Comparison of ENCODE assay signal across 8 cellular contexts in the genomic region with DNA sequence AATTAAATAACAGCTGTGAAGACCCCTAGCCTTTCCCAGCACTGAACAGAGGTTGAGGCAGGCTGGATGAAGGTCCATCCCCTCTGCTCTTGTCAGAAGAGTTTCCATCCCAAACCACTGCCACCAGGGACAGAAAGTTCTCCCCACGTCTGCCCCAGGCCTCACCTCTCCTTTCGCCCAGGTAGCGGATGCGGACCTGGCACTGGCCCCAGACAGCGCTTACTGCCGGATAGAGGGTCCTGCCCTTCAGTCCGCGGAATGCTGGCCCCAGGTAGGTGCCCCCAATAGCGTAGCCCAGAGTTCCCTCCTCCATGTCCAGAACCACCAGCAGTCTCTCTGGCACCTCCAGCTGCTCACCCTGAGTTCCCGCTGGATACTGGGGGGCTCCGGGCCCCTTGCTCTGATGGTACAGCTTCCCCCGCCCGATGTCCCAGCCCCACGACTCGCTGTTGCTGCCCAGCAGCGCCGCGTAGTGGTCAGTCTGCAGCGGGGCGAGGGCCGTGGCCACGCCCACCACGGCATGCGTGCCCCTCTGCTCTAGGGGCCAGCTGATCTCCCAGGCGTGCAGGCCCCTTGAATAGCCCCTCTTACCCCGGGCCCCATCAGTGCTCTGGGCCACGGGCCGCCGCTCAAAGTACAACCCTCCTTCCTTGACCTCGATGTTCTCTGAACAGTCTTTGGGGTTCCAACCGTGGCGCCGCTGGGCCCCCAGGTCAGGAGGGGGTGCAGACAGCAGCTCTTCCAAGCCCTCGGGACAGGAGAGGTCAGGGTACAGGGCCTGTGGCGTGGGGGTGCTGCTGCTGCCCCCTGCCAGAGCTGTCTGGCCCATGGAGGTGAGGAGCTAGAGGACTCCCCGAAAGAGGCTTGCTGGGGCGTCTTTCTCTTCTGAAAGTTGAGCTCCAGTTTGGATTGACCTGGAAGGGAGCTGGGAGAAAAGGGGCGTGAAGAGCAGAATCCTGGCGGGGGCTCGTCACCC. TPM values are rescaled to one million over a fixed set of nuclear protein-coding genes. Genes with fewer than 3 reads are reported as not detected.
DNase-seq lines count a peak whose midpoint lies in the region; ATAC-seq and TF ChIP-seq lines count a peak whose summit lies in the region.

No MANE protein-coding gene starts in this region.

- no peak for TF ChIP-seq POLR2A in sigmoid colon (IDR thresholded peaks at IDR 0.05)

- peak overlapping the region; percentile 80 to 94 (median 84) for H3K27ac Mint-ChIP-seq in CD14-positive monocyte

- no peaks in the 10 kb centered on the region for H3K9me3 ChIP-seq in iPS DF 6.9 (ENCODE audit: control insufficient read depth, insufficient read depth, low read length)
- no peaks in the 10 kb centered on the region for H3K9me3 ChIP-seq in sigmoid colon

- ATAC-seq in GM19397 (IDR thresholded peaks at IDR 0.05; ENCODE audit: unreplicated experiment) (peak; percentile 31), GM21576 (IDR thresholded peaks at IDR 0.05; ENCODE audit: unreplicated experiment) (no peak)

- H3K36me3 ChIP-seq in iPS DF 6.9 (ENCODE audit: control insufficient read depth, insufficient read depth, low read length) (peaks cover 20% of the 10 kb centered on the region), sigmoid colon (peaks cover 6 to 28% (median 19%) of the 10 kb centered on the region in 4 donors)

- H3K27ac ChIP-seq in iPS DF 6.9 (ENCODE audit: low read length), result no peak overlapping the region
- peak overlapping the region; percentile 84 to 90 (median 88) for H3K27ac ChIP-seq in sigmoid colon

- H3K4me1 Mint-ChIP-seq in CD14-positive monocyte, result peaks cover 60% of the 10 kb centered on the region

- H3K4me1 ChIP-seq in iPS DF 6.9 (ENCODE audit: control insufficient read depth, insufficient read depth, low read length) (peaks cover 4% of the 10 kb centered on the region), sigmoid colon (peaks cover 0 to 57% (median 43%) of the 10 kb centered on the region in 4 donors)

- peaks cover 33 to 47% of the 10 kb centered on the region in 2 donors for H3K36me3 Mint-ChIP-seq in CD14-positive monocyte

- H3K27me3 Mint-ChIP-seq in CD14-positive monocyte (ENCODE audit: low read depth in 3 of 3), result peaks cover 0 to 3% (median 0%) of the 10 kb centered on the region in 3 donors

- in situ Hi-C loops in astrocyte of the spinal cord (cut with HindIII; ENCODE audit: low sequenced_read_pairs), result no loop called here

- no peak for TF ChIP-seq EP300 in sigmoid colon (IDR thresholded peaks at IDR 0.05)

- intact Hi-C loops in CD14-positive monocyte (cut with micrococcal nuclease) (loop anchor here (1.0 to 5.0 kb wide), 6 partner anchors 18 to 90 kb away; partner anchors contain the start of genes C12orf57 (in 1 of the 2), LRRC23 (in 1 of the 2) and RNU7-1 (in 1 of the 2)), sigmoid colon (cut with DNase I) (loop anchor here (1.0 to 5.0 kb wide), 3 partner anchors 19 to 65 kb away; no protein-coding TSS in a partner anchor)

- DNase-seq in CD14-positive monocyte (ENCODE audit: low spot score) (peak; percentile 70), MV-4-11 (lab: John Stamatoyannopoulos, UW) (peak; percentile 60), T1000 (lab: John Stamatoyannopoulos, UW) (peak; percentile 46), astrocyte of the spinal cord (ENCODE audit: low read depth, low spot score) (peak; percentile 72), iPS DF 6.9 (ENCODE audit: low read depth, low spot score) (no peak), sigmoid colon (peak; percentile 91)

- TF ChIP-seq CTCF in CD14-positive monocyte (IDR thresholded peaks at IDR 0.05) (peak; percentile 94), astrocyte of the spinal cord (IDR thresholded peaks at IDR 0.05; ENCODE audit: low read depth, low read length) (peak; percentile 99), sigmoid colon (IDR thresholded peaks at IDR 0.05) (peak; percentile 82 to 96 (median 84))

- no CpG with 5 or more reads among the region's 40 CpGs for WGBS in iPS DF 6.9 (ENCODE audit: insufficient coverage, insufficient read length)
- WGBS in sigmoid colon, 2 donors, result 2% methylated on average over 40 of the region's 40 CpGs

- H3K4me3 ChIP-seq in astrocyte of the spinal cord (ENCODE audit: low read depth, low read length), result peak overlapping the region; percentile 63
- H3K4me3 ChIP-seq in iPS DF 6.9 (ENCODE audit: low read length), result peak overlapping the region; percentile 90; the same call in 1 of the 2 replicates
- peak overlapping the region; percentile 62 to 85 (median 74) for H3K4me3 ChIP-seq in sigmoid colon

- no peaks in the 10 kb centered on the region for H3K9me3 Mint-ChIP-seq in CD14-positive monocyte

- peak overlapping the region; percentile 87 to 92 for H3K4me3 Mint-ChIP-seq in CD14-positive monocyte

- H3K27me3 ChIP-seq in iPS DF 6.9 (ENCODE audit: control insufficient read depth, insufficient read depth, low read length), result no peaks in the 10 kb centered on the region
- H3K27me3 ChIP-seq in sigmoid colon, result no peaks in the 10 kb centered on the region

RNA-seq across cellular contexts. Expression of gene SPSB2, which starts 0.7 kb away (rescaled TPM):
- polyA plus RNA-seq in CD14-positive monocyte (1 to 10 TPM; 6.6 to 6.9 TPM), sigmoid colon (10 to 100 TPM; 13.4 to 17.4 (median 13.5) TPM)
- 10 to 100 TPM in 1 of 4 donors, 1 to 10 TPM in 3; 4.6 to 10.5 (median 8.2) TPM for total RNA-seq in sigmoid colon

RNA-seq across cellular contexts. Expression of gene TPI1, which starts 5.0 kb away (rescaled TPM):
- polyA plus RNA-seq in CD14-positive monocyte (100 to 1,000 TPM; 764 to 839 TPM), sigmoid colon (100 to 1,000 TPM; 808 to 994 (median 968) TPM)
- 100 to 1,000 TPM; 194 to 345 (median 299) TPM for total RNA-seq in sigmoid colon

RNA-seq across cellular contexts. Expression of gene USP5, which starts 20.4 kb away (rescaled TPM):
- 10 to 100 TPM; 29.9 to 32.4 TPM for polyA plus RNA-seq in CD14-positive monocyte
- 10 to 100 TPM; 37.1 to 44.7 (median 41.5) TPM for total RNA-seq in sigmoid colon
- 10 to 100 TPM; 25.4 to 51.5 (median 26.4) TPM for polyA plus RNA-seq in sigmoid colon

RNA-seq across cellular contexts. Expression of gene CDCA3, which starts 21.3 kb away (rescaled TPM):
- polyA plus RNA-seq in CD14-positive monocyte (under 1 TPM; 0.57 to 0.61 TPM), sigmoid colon (10 to 100 TPM in 1 of 3 donors, 1 to 10 TPM in 2; 4.8 to 31.2 (median 8.6) TPM)
- total RNA-seq in sigmoid colon, result 1 to 10 TPM in 1 of 4 donors, under 1 TPM in 3; 0.33 to 2.8 (median 0.45) TPM

RNA-seq across cellular contexts. Expression of gene GNB3, which starts 31.6 kb away (rescaled TPM):
- polyA plus RNA-seq in CD14-positive monocyte, result not detected
- total RNA-seq in sigmoid colon, result 1 to 10 TPM in 3 of 4 donors, under 1 TPM in 1; 0.36 to 8.9 (median 2.2) TPM
- 1 to 10 TPM in 2 of 3 donors, under 1 TPM in 1; 0.46 to 1.2 (median 1.1) TPM for polyA plus RNA-seq in sigmoid colon
